ENCODE assay signal across 20 cellular contexts in the genomic region with DNA sequence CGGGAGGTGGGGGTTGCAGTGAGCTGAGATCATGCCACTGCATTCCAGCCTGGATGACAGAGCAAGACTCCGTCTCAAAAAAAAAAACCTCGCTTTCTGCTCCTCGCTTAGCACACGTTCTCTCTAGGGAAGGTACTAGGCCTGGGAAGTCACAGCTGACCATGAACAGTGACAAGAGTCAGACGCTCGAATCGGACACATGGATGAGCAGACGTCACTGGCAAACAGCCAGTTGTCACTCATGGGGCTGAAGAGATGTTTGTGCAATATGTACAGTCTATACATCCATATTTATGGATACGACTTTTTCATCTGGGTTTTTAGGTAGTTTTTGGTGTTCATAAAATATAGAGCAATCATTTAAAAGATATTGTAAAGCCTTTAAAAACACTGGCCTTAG.
"Had no signal": no experiment of that assay in that cellular context is flagged by ENCODE, and none has a peak within 500 bp of the region (broad histone marks: within the 10 kb centered on the region; RNA-seq: fewer than 3 reads in every experiment).

No MANE protein-coding gene starts in this region.

- H3K9me3 Mint-ChIP-seq: dendritic cell treated with granulocyte-macrophage colony-stimulating factor and Interleukin-4, amounts not matched to agents 40 ng/mL and 50 ng/mL, for 4 days; effector memory CD8-positive, alpha-beta T cell; natural killer cell treated with Interleukin-12 subunit alpha and Interleukin-12 subunit beta and Interleukin-15 and Interleukin-18, amount 100 ng/mL, for 72 hours; stimulated activated effector memory CD8-positive, alpha-beta T cell treated with anti-CD3 and anti-CD28 coated beads, Interleukin-12 subunit alpha, Interleukin-12 subunit beta, amount 100 ng/mL, for 72 hours; type B pancreatic cell had no signal

- H3K27me3 Mint-ChIP-seq: dendritic cell treated with granulocyte-macrophage colony-stimulating factor and Interleukin-4, amounts not matched to agents 40 ng/mL and 50 ng/mL, for 4 days; effector memory CD8-positive, alpha-beta T cell; natural killer cell treated with Interleukin-12 subunit alpha and Interleukin-12 subunit beta and Interleukin-15 and Interleukin-18, amount 100 ng/mL, for 72 hours; progenitor cell of endocrine pancreas; type B pancreatic cell had no signal

- ATAC-seq: effector memory CD8-positive, alpha-beta T cell; gastrocnemius medialis; left lobe of liver; natural killer cell treated with Interleukin-12 subunit alpha and Interleukin-12 subunit beta and Interleukin-15 and Interleukin-18, amount 100 ng/mL, for 72 hours; pancreas; right cardiac atrium; stimulated activated effector memory CD8-positive, alpha-beta T cell treated with anti-CD3 and anti-CD28 coated beads, Interleukin-12 subunit alpha, Interleukin-12 subunit beta, amount 100 ng/mL, for 72 hours; stimulated activated naive CD8-positive, alpha-beta T cell treated with anti-CD3 and anti-CD28 coated beads, Interleukin-15, Interleukin-2, amounts not matched to agents 100 U/mL and 50 U/mL, for 24 hours had no signal

- H3K4me1 ChIP-seq: esophagus muscularis mucosa, gastrocnemius medialis, thyroid gland had no signal

- H3K27ac ChIP-seq: epithelial cell of prostate, esophagus muscularis mucosa, gastrocnemius medialis, pancreas, suprapubic skin, thyroid gland had no signal

- DNase-seq: effector memory CD8-positive, alpha-beta T cell; gastrocnemius medialis; islet precursor cell; mammary epithelial cell; occipital lobe; right cardiac atrium; stimulated activated CD4-positive, alpha-beta T cell treated with anti-CD3 and anti-CD28 coated beads, Interleukin-4, amount 100 ng/mL, for 1 hour; stimulated activated CD8-positive, alpha-beta memory T cell treated with anti-CD3 and anti-CD28 coated beads, Interleukin-4, amount 100 ng/mL, for 48 hours; stimulated activated naive CD8-positive, alpha-beta T cell treated with anti-CD3 and anti-CD28 coated beads, Interleukin-15, Interleukin-2, amounts not matched to agents 100 U/mL and 50 U/mL, for 24 hours; thyroid gland had no signal

- H3K4me1 Mint-ChIP-seq: stimulated activated effector memory CD8-positive, alpha-beta T cell treated with anti-CD3 and anti-CD28 coated beads, Interleukin-12 subunit alpha, Interleukin-12 subunit beta, amount 100 ng/mL, for 72 hours had no signal

- H3K4me3 ChIP-seq: esophagus muscularis mucosa, gastrocnemius medialis, pancreas, suprapubic skin, thyroid gland had no signal

- H3K9me3 ChIP-seq: esophagus muscularis mucosa, gastrocnemius medialis, pancreas, suprapubic skin, thyroid gland had no signal

- H3K4me3 Mint-ChIP-seq: dendritic cell treated with granulocyte-macrophage colony-stimulating factor and Interleukin-4, amounts not matched to agents 40 ng/mL and 50 ng/mL, for 4 days; effector memory CD8-positive, alpha-beta T cell; natural killer cell treated with Interleukin-12 subunit alpha and Interleukin-12 subunit beta and Interleukin-15 and Interleukin-18, amount 100 ng/mL, for 72 hours; stimulated activated effector memory CD8-positive, alpha-beta T cell treated with anti-CD3 and anti-CD28 coated beads, Interleukin-12 subunit alpha, Interleukin-12 subunit beta, amount 100 ng/mL, for 72 hours; type B pancreatic cell had no signal

- H3K27me3 ChIP-seq: esophagus muscularis mucosa, gastrocnemius medialis, pancreas, suprapubic skin, thyroid gland had no signal

- H3K27ac Mint-ChIP-seq: dendritic cell treated with granulocyte-macrophage colony-stimulating factor and Interleukin-4, amounts not matched to agents 40 ng/mL and 50 ng/mL, for 4 days; progenitor cell of endocrine pancreas; type B pancreatic cell had no signal
